ENCODE assay signal across 2 cellular contexts in genomic region chr19:7962644-7963268, GRCh38.
TF ChIP-seq lines count a peak whose summit lies in the region.

No MANE protein-coding gene starts in this region.

TF ChIP-seq in IMR-90, 13 proteins besides CTCF, POLR2A, EP300 and RAD21:
- TF ChIP-seq MAFK (IDR thresholded peaks at IDR 0.05; ENCODE audit: low read depth, low read length) (peak; percentile 92), FOS (IDR thresholded peaks at IDR 0.05; ENCODE audit: low read depth, low read length) (no peak), RFX5 (IDR thresholded peaks at IDR 0.05; ENCODE audit: low read depth, low read length) (no peak), MXI1 (IDR thresholded peaks at IDR 0.05; ENCODE audit: borderline replicate concordance, low read depth, low read length) (no peak)

TF ChIP-seq in endothelial cell of umbilical vein, 7 proteins besides CTCF, POLR2A, EP300 and RAD21:
- no peak for TF ChIP-seq FOS (IDR thresholded peaks at IDR 0.05; ENCODE audit: borderline replicate concordance, insufficient read depth, low read length)
- no peak for TF ChIP-seq GATA2 (IDR thresholded peaks at IDR 0.05; ENCODE audit: insufficient read depth, insufficient read length, low read depth, low read length)
- no peak for TF ChIP-seq MAX (IDR thresholded peaks at IDR 0.05; ENCODE audit: insufficient read depth, insufficient read length)
- TF ChIP-seq POLR2AphosphoS5 (IDR thresholded peaks at IDR 0.05; ENCODE audit: insufficient read depth, low read depth, low read length): no peak
- TF ChIP-seq EZH2 (IDR thresholded peaks at IDR 0.05; ENCODE audit: borderline replicate concordance, low read depth, low read length, severe bottlenecking): no peak
- TF ChIP-seq MYC (IDR thresholded peaks at IDR 0.05; ENCODE audit: low read depth, low read length): no peak
- TF ChIP-seq JUN (IDR thresholded peaks at IDR 0.05; ENCODE audit: borderline replicate concordance, insufficient read depth, insufficient read length, low read depth): no peak
